In genomic region chr13:40102360-40102727, GRCh38 we compare ENCODE assay signal across 1 cellular context.
TF ChIP-seq lines count a peak whose summit lies in the region.

No MANE protein-coding gene starts in this region.

TF ChIP-seq in HepG2, 621 proteins besides CTCF, POLR2A, EP300 and RAD21 (continued from another document):
- TF ChIP-seq ZNF784 (CRISPR knock-in tag; IDR thresholded peaks at IDR 0.05; ENCODE audit: borderline replicate concordance) = no peak
- TF ChIP-seq, protein P1, sequence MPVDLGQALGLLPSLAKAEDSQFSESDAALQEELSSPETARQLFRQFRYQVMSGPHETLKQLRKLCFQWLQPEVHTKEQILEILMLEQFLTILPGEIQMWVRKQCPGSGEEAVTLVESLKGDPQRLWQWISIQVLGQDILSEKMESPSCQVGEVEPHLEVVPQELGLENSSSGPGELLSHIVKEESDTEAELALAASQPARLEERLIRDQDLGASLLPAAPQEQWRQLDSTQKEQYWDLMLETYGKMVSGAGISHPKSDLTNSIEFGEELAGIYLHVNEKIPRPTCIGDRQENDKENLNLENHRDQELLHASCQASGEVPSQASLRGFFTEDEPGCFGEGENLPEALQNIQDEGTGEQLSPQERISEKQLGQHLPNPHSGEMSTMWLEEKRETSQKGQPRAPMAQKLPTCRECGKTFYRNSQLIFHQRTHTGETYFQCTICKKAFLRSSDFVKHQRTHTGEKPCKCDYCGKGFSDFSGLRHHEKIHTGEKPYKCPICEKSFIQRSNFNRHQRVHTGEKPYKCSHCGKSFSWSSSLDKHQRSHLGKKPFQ (CRISPR knock-in tag; IDR thresholded peaks at IDR 0.05; ENCODE audit: insufficient replicate concordance) = no peak
- TF ChIP-seq HOMEZ (CRISPR knock-in tag; IDR thresholded peaks at IDR 0.05; ENCODE audit: low read depth) = no peak
- no peak for TF ChIP-seq STAT6 (CRISPR knock-in tag; IDR thresholded peaks at IDR 0.05; ENCODE audit: borderline replicate concordance)
- TF ChIP-seq ZNF670 (CRISPR knock-in tag; IDR thresholded peaks at IDR 0.05; ENCODE audit: borderline replicate concordance) = no peak
- no peak for TF ChIP-seq ZNF224 (CRISPR knock-in tag; IDR thresholded peaks at IDR 0.05)
- TF ChIP-seq SNAPC4 (CRISPR knock-in tag; IDR thresholded peaks at IDR 0.05) = no peak
- no peak for TF ChIP-seq ARNT2 (CRISPR knock-in tag; IDR thresholded peaks at IDR 0.05; ENCODE audit: low read depth)
- TF ChIP-seq NFIB (CRISPR knock-in tag; IDR thresholded peaks at IDR 0.05; ENCODE audit: borderline replicate concordance) = no peak
- TF ChIP-seq THRA (CRISPR knock-in tag; IDR thresholded peaks at IDR 0.05; ENCODE audit: borderline replicate concordance) = no peak
- no peak for TF ChIP-seq ZNF629 (CRISPR knock-in tag; conservative IDR thresholded peaks at IDR 0.05)
- TF ChIP-seq RORA (CRISPR knock-in tag; IDR thresholded peaks at IDR 0.05) = no peak
- no peak for TF ChIP-seq DMTF1 (CRISPR knock-in tag; IDR thresholded peaks at IDR 0.05)
- no peak for TF ChIP-seq PCBP1 (IDR thresholded peaks at IDR 0.05; ENCODE audit: borderline replicate concordance, low read depth, low read length)
